ENCODE assay signal across 8 cellular contexts in genomic region chr21:14235101-14235500, GRCh38. TPM values are rescaled to one million over a fixed set of nuclear protein-coding genes. Genes with fewer than 3 reads are reported as not detected.
"Had no signal": no experiment of that assay in that cellular context is flagged by ENCODE, and none has a peak within 500 bp of the region (broad histone marks: within the 10 kb centered on the region; RNA-seq: fewer than 3 reads in every experiment).

No MANE protein-coding gene starts in this region.

- ATAC-seq: GM12878 had no signal

- H3K4me3 ChIP-seq: GM12878 had no signal

- FAIRE-seq: G401.6, GM12878, GM12891, GM12892, GM18507 had no signal

- DNase-seq: GDM1, GF-D8 had no signal

RNA-seq across cellular contexts. Expression of gene RBM11, which starts 19.1 kb away (rescaled TPM):
- total RNA-seq: G401 had no signal

RNA-seq across cellular contexts. Expression of gene LIPI, which starts 24.3 kb away (rescaled TPM):
- total RNA-seq: G401, GM12878 had no signal
